8 cellular contexts compared by ENCODE assay signal in the genomic region with DNA sequence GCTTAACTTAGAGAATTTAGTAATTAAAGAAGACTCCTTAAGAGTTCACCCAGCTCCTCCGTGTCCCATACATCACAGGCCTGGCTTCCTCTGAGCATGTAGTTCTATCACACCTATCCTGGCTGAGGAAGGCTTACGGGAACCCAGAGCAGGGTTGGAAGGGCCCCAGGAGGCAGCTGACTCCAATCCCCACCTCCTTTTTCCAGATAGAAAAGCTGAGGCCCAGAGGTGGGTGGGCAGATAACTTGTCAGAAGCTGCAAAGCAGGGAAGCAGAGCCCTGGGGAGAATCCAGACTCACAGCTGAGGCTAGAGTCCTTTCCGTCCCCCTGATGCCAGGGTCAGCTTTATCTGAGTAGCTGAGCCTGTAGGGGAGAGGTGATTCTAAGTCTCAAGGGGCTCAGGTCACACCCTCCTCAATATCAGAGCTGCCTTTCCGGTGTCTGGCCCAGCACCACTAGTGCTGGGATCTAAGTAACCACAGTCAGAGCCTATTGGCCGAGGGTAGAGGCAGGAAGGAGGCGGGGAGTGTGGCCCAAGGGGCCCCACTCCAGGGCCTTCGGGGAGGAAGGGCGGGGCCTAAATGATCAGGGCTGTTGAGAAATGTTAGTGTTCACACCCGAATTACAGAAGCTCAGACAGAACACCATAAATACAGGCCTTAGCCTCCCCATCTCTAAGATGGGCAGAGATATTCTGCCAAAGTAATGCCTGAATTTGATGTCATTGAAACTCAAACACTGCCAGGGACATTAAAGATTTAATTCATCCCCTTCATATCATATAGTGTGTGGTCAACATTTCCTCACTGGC. TPM values are rescaled to one million over a fixed set of nuclear protein-coding genes. Genes with fewer than 3 reads are reported as not detected.
DNase-seq lines count a peak whose midpoint lies in the region; ATAC-seq and TF ChIP-seq lines count a peak whose summit lies in the region.

No MANE protein-coding gene starts in this region.

- H3K27me3 ChIP-seq in breast epithelium = no peaks in the 10 kb centered on the region
- H3K27me3 ChIP-seq in lower lobe of right lung (ENCODE audit: low read depth) = no peaks in the 10 kb centered on the region

- TF ChIP-seq CTCF in breast epithelium (IDR thresholded peaks at IDR 0.05) (no peak), lower lobe of right lung (IDR thresholded peaks at IDR 0.05) (no peak)

- H3K36me3 ChIP-seq in breast epithelium (no peaks in the 10 kb centered on the region), lower lobe of right lung (peaks cover 6% of the 10 kb centered on the region)

- H3K27ac ChIP-seq in breast epithelium = peak overlapping the region; percentile 16 to 74
- peak overlapping the region; percentile 91 for H3K27ac ChIP-seq in lower lobe of right lung

- DNase-seq in AG20443 (ENCODE audit: low spot score) (peak; percentile 70), UCSD-AML1 (lab: John Stamatoyannopoulos, UW; ENCODE audit: unreplicated experiment) (peak; percentile 91), breast epithelium (ENCODE audit: low spot score in 2 of 2) (peak in 1 of 2 donors; percentile 46), lower lobe of right lung (peak; percentile 92), foreskin melanocyte (no peak)
- DNase-seq in stimulated activated CD8-positive, alpha-beta memory T cell treated with anti-CD3 and anti-CD28 coated beads, Interleukin-4, amount 100 ng/mL, for 1 hour (ENCODE audit: low read depth in 2 of 2, low spot score in 1 of 2) = peak; percentile 60 to 73

- no peak for TF ChIP-seq POLR2A in breast epithelium (IDR thresholded peaks at IDR 0.05)

- H3K4me3 ChIP-seq in breast epithelium (no peak overlapping the region), lower lobe of right lung (peak overlapping the region; percentile 36)

- H3K4me1 ChIP-seq in breast epithelium (no peaks in the 10 kb centered on the region), lower lobe of right lung (peaks cover 73% of the 10 kb centered on the region)

- intact Hi-C loops in breast epithelium (cut with DNase I; ENCODE audit: low total_unique reads) (no loop called here), lower lobe of right lung (cut with DNase I) (no loop called here)

- H3K9me3 ChIP-seq in breast epithelium = no peaks in the 10 kb centered on the region
- no peaks in the 10 kb centered on the region for H3K9me3 ChIP-seq in lower lobe of right lung

- ATAC-seq in GM19452 (IDR thresholded peaks at IDR 0.05; ENCODE audit: unreplicated experiment) (peak; percentile 75), HG03469 (IDR thresholded peaks at IDR 0.05; ENCODE audit: unreplicated experiment) (peak; percentile 71), lower lobe of right lung (peak; percentile 96 to 98)

RNA-seq across cellular contexts. Expression of gene CCDC69, which starts 9.9 kb away (rescaled TPM):
- total RNA-seq in breast epithelium = 100 to 1,000 TPM in 1 of 3 donors, 10 to 100 TPM in 2; 47.4 to 201 (median 97.0) TPM
- 79.0 TPM for total RNA-seq in lower lobe of right lung

RNA-seq across cellular contexts. Expression of gene GM2A, which starts 39.0 kb away (rescaled TPM):
- total RNA-seq in breast epithelium (10 to 100 TPM; 35.1 to 58.0 (median 43.8) TPM), lower lobe of right lung (129 TPM)

RNA-seq across cellular contexts. Expression of gene ANXA6, which starts 56.4 kb away (rescaled TPM):
- total RNA-seq in breast epithelium = 100 to 1,000 TPM; 206 to 320 (median 276) TPM
- total RNA-seq in lower lobe of right lung = 120 TPM
